8 cellular contexts compared by ENCODE assay signal in the genomic region with DNA sequence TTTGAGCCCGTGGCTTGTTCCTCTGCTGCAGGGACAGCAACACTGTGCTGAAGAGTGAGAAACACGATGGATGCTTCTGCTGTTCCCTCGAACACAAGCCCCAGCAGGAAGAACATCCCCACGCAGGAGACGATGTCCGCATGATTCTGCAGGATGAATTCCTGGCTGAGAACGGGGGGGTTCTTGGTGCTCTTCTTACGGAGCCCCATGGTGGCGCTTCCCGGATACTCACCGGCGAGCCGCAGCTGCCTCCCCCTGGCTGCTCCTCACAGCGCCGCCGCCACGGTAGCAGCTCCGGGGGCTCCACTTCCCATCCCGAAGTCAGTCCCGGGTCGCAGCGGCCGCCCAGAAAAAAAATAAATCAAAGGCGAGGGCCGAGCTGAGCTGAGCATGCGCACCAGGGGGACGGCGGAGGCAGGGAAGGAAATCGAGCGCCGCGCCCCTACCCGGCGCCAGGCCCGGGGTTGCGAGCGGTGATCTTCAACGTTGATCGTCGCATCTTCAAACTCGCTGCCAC. TPM values are rescaled to one million over a fixed set of nuclear protein-coding genes. Genes with fewer than 3 reads are reported as not detected.
A peak's percentile ranks its signal among the peaks of the same experiment; 100 is the strongest.
DNase-seq lines count a peak whose midpoint lies in the region; ATAC-seq and TF ChIP-seq lines count a peak whose summit lies in the region.

A gene (minus strand): TSS at position 392 of the 517 bp plus-strand sequence. CDS start 183 bp downstream, at position 209.

- H3K27me3 ChIP-seq in RWPE2 (ENCODE audit: insufficient read depth, poor library complexity, severe bottlenecking) (no peaks in the 10 kb centered on the region), duodenal mucosa (ENCODE audit: control insufficient read depth in 1 of 2, insufficient read depth in 2 of 2, low read length in 2 of 2) (no peaks in the 10 kb centered on the region)

- peak; percentile 20 for TF ChIP-seq CTCF in RWPE2 (IDR thresholded peaks at IDR 0.05; ENCODE audit: poor library complexity, severe bottlenecking)

- H3K9ac ChIP-seq in duodenal mucosa (ENCODE audit: low read depth in 1 of 2, low read length in 2 of 2) = peak within 1 kb of the TSS; percentile 44 to 54

- H3K27ac Mint-ChIP-seq in stimulated activated naive CD8-positive, alpha-beta T cell treated with anti-CD3 and anti-CD28 coated beads, Interleukin-15, amount 100 ng/mL, for 72 hours = no peak within 1 kb of the TSS

- peak; percentile 81 for DNase-seq in Daoy (ENCODE audit: low read depth)
- peak; percentile 45 for DNase-seq in RWPE2 (ENCODE audit: low spot score)
- no peak for DNase-seq in left lobe of liver (ENCODE audit: low spot score)
- DNase-seq in stimulated activated naive CD8-positive, alpha-beta T cell treated with anti-CD3 and anti-CD28 coated beads, Interleukin-15, amount 100 ng/mL, for 72 hours = peak; percentile 10 to 12
- DNase-seq in KG1 (lab: John Stamatoyannopoulos, UW) = no peak
- no peak for DNase-seq in NCI-H2107 (lab: John Stamatoyannopoulos, UW)

- peak within 1 kb of the TSS; percentile 45 to 70 for H3K4me3 Mint-ChIP-seq in stimulated activated naive CD8-positive, alpha-beta T cell treated with anti-CD3 and anti-CD28 coated beads, Interleukin-15, amount 100 ng/mL, for 72 hours

- H3K27ac ChIP-seq in RWPE2 (ENCODE audit: poor library complexity, severe bottlenecking) = no peak within 1 kb of the TSS
- no peak within 1 kb of the TSS for H3K27ac ChIP-seq in duodenal mucosa (ENCODE audit: low read depth, low read length)

- peak; percentile 80 for ATAC-seq in HG03103 (IDR thresholded peaks at IDR 0.05; ENCODE audit: low read depth, unreplicated experiment)
- peak; percentile 83 for ATAC-seq in RWPE2 (ENCODE audit: low read depth)
- ATAC-seq in left lobe of liver = peak; percentile 51
- ATAC-seq in stimulated activated naive CD8-positive, alpha-beta T cell treated with anti-CD3 and anti-CD28 coated beads, Interleukin-15, amount 100 ng/mL, for 72 hours = peak; percentile 54

- H3K27me3 Mint-ChIP-seq in stimulated activated naive CD8-positive, alpha-beta T cell treated with anti-CD3 and anti-CD28 coated beads, Interleukin-15, amount 100 ng/mL, for 72 hours = peaks cover 17% of the 10 kb centered on the region

- no peaks in the 10 kb centered on the region for H3K9me3 ChIP-seq in RWPE2 (ENCODE audit: severe bottlenecking)
- H3K9me3 ChIP-seq in duodenal mucosa (ENCODE audit: control insufficient read depth in 1 of 2, low read length in 2 of 2) = no peaks in the 10 kb centered on the region

- no peaks in the 10 kb centered on the region for H3K36me3 ChIP-seq in RWPE2 (ENCODE audit: low read depth)
- no peaks in the 10 kb centered on the region for H3K36me3 ChIP-seq in duodenal mucosa (ENCODE audit: control insufficient read depth in 1 of 2, insufficient read depth in 2 of 2, low read length in 2 of 2)

- H3K4me1 ChIP-seq in RWPE2 (ENCODE audit: insufficient read depth, poor library complexity, severe bottlenecking) (no peaks in the 10 kb centered on the region), duodenal mucosa (ENCODE audit: control insufficient read depth in 1 of 2, insufficient read depth in 2 of 2, low read length in 2 of 2) (no peaks in the 10 kb centered on the region)

- H3K4me3 ChIP-seq in RWPE2 (ENCODE audit: severe bottlenecking) (peak within 1 kb of the TSS; percentile 75), duodenal mucosa (ENCODE audit: low read depth in 1 of 2, low read length in 2 of 2) (peak within 1 kb of the TSS; percentile 65 to 67)

- H3K9me3 Mint-ChIP-seq in stimulated activated naive CD8-positive, alpha-beta T cell treated with anti-CD3 and anti-CD28 coated beads, Interleukin-15, amount 100 ng/mL, for 72 hours = peaks cover 6 to 8% of the 10 kb centered on the region in 2 donors

- no peaks in the 10 kb centered on the region for H3K4me1 Mint-ChIP-seq in stimulated activated naive CD8-positive, alpha-beta T cell treated with anti-CD3 and anti-CD28 coated beads, Interleukin-15, amount 100 ng/mL, for 72 hours

RNA-seq across cellular contexts. Expression of the gene that starts here (rescaled TPM):
- 3.8 and 7.4 TPM in 2 replicates for total RNA-seq in Daoy (2014; rRNA removed; shearing (Covaris generic))
- total RNA-seq in left lobe of liver = 0.08 TPM

Comparison
In these comparisons a context has a peak if more than half of its experiments do, and no peak if none do; other contexts are left out.
1. Peak in ATAC-seq in left lobe of liver; RNA of the gene not detected or under 1 TPM.
2. DNase-seq: peak in Daoy (single experiment), RWPE2 (single experiment) and stimulated activated naive CD8-positive, alpha-beta T cell treated with anti-CD3 and anti-CD28 coated beads, Interleukin-15, amount 100 ng/mL, for 72 hours (2 of 2); none in left lobe of liver (single experiment), KG1 (single experiment) and NCI-H2107 (single experiment).
3. Peak in every context shown above with its lines, with median percentiles within 50 percentile points of each other: ATAC-seq.